8 cellular contexts compared by ENCODE assay signal in genomic region chr5:173618927-173619519, GRCh38. TPM values are rescaled to one million over a fixed set of nuclear protein-coding genes. Genes with fewer than 3 reads are reported as not detected.
DNase-seq lines count a peak whose midpoint lies in the region; ATAC-seq and TF ChIP-seq lines count a peak whose summit lies in the region.

No MANE protein-coding gene starts in this region.

- no peak overlapping the region for H3K14ac ChIP-seq in H9 (ENCODE audit: insufficient read depth, low read length)

- H3K4me1 ChIP-seq in H9 (ENCODE audit: insufficient read depth, low read length) (peaks cover 2% of the 10 kb centered on the region; the same call in 1 of the 2 replicates), psoas muscle (peaks cover 23% of the 10 kb centered on the region)

- H3K9me3 ChIP-seq in H9 (ENCODE audit: control insufficient read depth, low read depth, low read length) (no peaks in the 10 kb centered on the region), psoas muscle (no peaks in the 10 kb centered on the region)

- no peaks in the 10 kb centered on the region for H3K36me3 ChIP-seq in psoas muscle (ENCODE audit: insufficient read depth in 1 of 2, low read depth in 1 of 2)

- H3K4me1 Mint-ChIP-seq in H9: peaks cover 33 to 40% of the 10 kb centered on the region in 2 experiments
- peaks cover 27% of the 10 kb centered on the region for H3K4me1 Mint-ChIP-seq in activated T-cell treated with anti-CD3 and anti-CD28 coated beads, Interleukin-2, amount 50 U/mL, for 4 hours (ENCODE audit: low read depth)

- H3K27me3 ChIP-seq in H9 (ENCODE audit: insufficient read depth, low read length): no peaks in the 10 kb centered on the region
- no peaks in the 10 kb centered on the region for H3K27me3 ChIP-seq in psoas muscle (ENCODE audit: insufficient read depth in 3 of 3, low read length in 2 of 3)

- H3K4me3 Mint-ChIP-seq in H9: no peak overlapping the region
- no peak overlapping the region for H3K4me3 Mint-ChIP-seq in activated T-cell treated with anti-CD3 and anti-CD28 coated beads, Interleukin-2, amount 50 U/mL, for 4 hours

- H3K23ac ChIP-seq in H9 (ENCODE audit: insufficient read length, low read depth, low read length): no peak overlapping the region

- peaks cover 2 to 5% (median 4%) of the 10 kb centered on the region in 3 experiments; a peak in 5 of 7 replicates for H3K36me3 Mint-ChIP-seq in H9 (ENCODE audit: insufficient read depth in 1 of 3, low read depth in 3 of 3)
- no peaks in the 10 kb centered on the region for H3K36me3 Mint-ChIP-seq in activated T-cell treated with anti-CD3 and anti-CD28 coated beads, Interleukin-2, amount 50 U/mL, for 4 hours (ENCODE audit: insufficient read depth)

- H3K18ac ChIP-seq in H9 (ENCODE audit: insufficient read length, low read depth, low read length): no peak overlapping the region

- H2BK15ac ChIP-seq in H9 (ENCODE audit: low read depth, low read length): no peak overlapping the region

- H3K79me1 ChIP-seq in H9 (ENCODE audit: insufficient read depth, low read depth, low read length, poor library complexity, severe bottlenecking): no peaks in the 10 kb centered on the region

- no peak overlapping the region for H2BK12ac ChIP-seq in H9 (ENCODE audit: insufficient read length, low read depth, low read length)

- intact Hi-C loops in psoas muscle (cut with DNase I): loop anchor here (1.0 to 5.0 kb wide), 7 partner anchors 143 to 698 kb away; partner anchors contain the start of gene CPEB4 (in 1 of the 2)

- no peak overlapping the region; a peak in 1 of 7 replicates for H3K27ac Mint-ChIP-seq in H9

- H3K56ac ChIP-seq in H9 (ENCODE audit: insufficient read length, low read depth, low read length): no peak overlapping the region

- H2AK5ac ChIP-seq in H9 (ENCODE audit: insufficient read length, low read length): no peak overlapping the region

- H4K8ac ChIP-seq in H9 (replicated peaks; ENCODE audit: insufficient read length, low read depth, low read length): no peak overlapping the region

- H2BK20ac ChIP-seq in H9 (ENCODE audit: low read depth, low read length, poor library complexity, severe bottlenecking): no peak overlapping the region

- no peak overlapping the region for H3K9ac ChIP-seq in H9 (ENCODE audit: extremely low read depth, insufficient read length, low read length)

- no peak overlapping the region for H2BK120ac ChIP-seq in H9 (ENCODE audit: low read depth, low read length, poor library complexity, severe bottlenecking)

- no peak overlapping the region for H4K91ac ChIP-seq in H9 (ENCODE audit: insufficient read length, low read depth, low read length)

- no peak overlapping the region for H2BK5ac ChIP-seq in H9 (ENCODE audit: insufficient read length, low read length)

- H3K27me3 Mint-ChIP-seq in H9 (ENCODE audit: low read depth): no peaks in the 10 kb centered on the region
- H3K27me3 Mint-ChIP-seq in activated T-cell treated with anti-CD3 and anti-CD28 coated beads, Interleukin-2, amount 50 U/mL, for 4 hours (ENCODE audit: low read depth): no peaks in the 10 kb centered on the region

- no peak overlapping the region for H2AFZ ChIP-seq in H9 (ENCODE audit: low read length)

- peaks cover 4% of the 10 kb centered on the region for H3K23me2 ChIP-seq in H9 (ENCODE audit: insufficient read length, low read depth, low read length, poor library complexity, severe bottlenecking)

- no peak overlapping the region for H4K5ac ChIP-seq in H9 (ENCODE audit: insufficient read length, low read depth, low read length)

- H3T11ph ChIP-seq in H9 (ENCODE audit: low read length): no peak overlapping the region

- no peak overlapping the region for H3K27ac ChIP-seq in H9 (ENCODE audit: insufficient read length, low read depth, low read length)
- H3K27ac ChIP-seq in psoas muscle: no peak overlapping the region

- DNase-seq in COLO668 (lab: John Stamatoyannopoulos, UW; ENCODE audit: unreplicated experiment) (peak; percentile 31), H9 (no peak), NCI-H82 (lab: John Stamatoyannopoulos, UW) (peak; percentile 79), fibroblast of villous mesenchyme (ENCODE audit: low read depth) (peak; percentile 60), psoas muscle (no peak)
- peak; percentile 30 for DNase-seq in activated T-cell treated with anti-CD3 and anti-CD28 coated beads, Interleukin-2, amount 50 U/mL, for 4 hours

- H3K79me2 ChIP-seq in H9 (ENCODE audit: insufficient read depth, low read length): peaks cover 17% of the 10 kb centered on the region

- H3K4ac ChIP-seq in H9 (ENCODE audit: low read depth, low read length): no peak overlapping the region

- TF ChIP-seq CTCF in H9 (conservative IDR thresholded peaks at IDR 0.05): peak; percentile 81
- TF ChIP-seq CTCF in fibroblast of villous mesenchyme (IDR thresholded peaks at IDR 0.05; ENCODE audit: insufficient read depth, low read depth, low read length): peak; percentile 72
- TF ChIP-seq CTCF in psoas muscle (IDR thresholded peaks at IDR 0.05): peak; percentile 79

- no peak for ATAC-seq in activated T-cell treated with anti-CD3 and anti-CD28 coated beads, Interleukin-2, amount 50 U/mL, for 4 hours
- peak in 2 of 4 donors; percentile 29 to 37 for ATAC-seq in psoas muscle
- no peak for ATAC-seq in HG03457 (IDR thresholded peaks at IDR 0.05; ENCODE audit: unreplicated experiment)
- no peak for ATAC-seq in HG03039 (IDR thresholded peaks at IDR 0.05; ENCODE audit: unreplicated experiment)

- no CpG with 5 or more reads among the region's 7 CpGs for WGBS in H9 (ENCODE audit: extremely low coverage, insufficient read length, low lambda C conversion rate)
- 13 to 16% (median 16%) methylated on average over 7 of the region's 7 CpGs for WGBS in psoas muscle, 3 donors

- H3K4me3 ChIP-seq in fibroblast of villous mesenchyme (ENCODE audit: low read depth, low read length): no peak overlapping the region
- no peak overlapping the region for H3K4me3 ChIP-seq in psoas muscle

- H3K4me2 ChIP-seq in H9 (ENCODE audit: insufficient read depth, insufficient read length, low read length): no peak overlapping the region

- H3K9me3 Mint-ChIP-seq in H9: no peaks in the 10 kb centered on the region
- no peaks in the 10 kb centered on the region for H3K9me3 Mint-ChIP-seq in activated T-cell treated with anti-CD3 and anti-CD28 coated beads, Interleukin-2, amount 50 U/mL, for 4 hours

- H4K20me1 ChIP-seq in H9 (ENCODE audit: control insufficient read depth, insufficient read depth, insufficient read length): no peaks in the 10 kb centered on the region

RNA-seq across cellular contexts. Expression of gene BOD1, which starts 2.6 kb away (rescaled TPM):
- total RNA-seq in H9 (2021): 120 and 121 TPM in 2 replicates
- 10 to 100 TPM; 24.8 to 29.5 (median 26.8) TPM for total RNA-seq in activated T-cell treated with anti-CD3 and anti-CD28 coated beads, Interleukin-2, amount 50 U/mL, for 4 hours
- total RNA-seq in fibroblast of villous mesenchyme: 66.0 and 74.3 TPM in 2 replicates
- 100 to 1,000 TPM in 2 of 4 donors, 10 to 100 TPM in 2; 57.0 to 120 (median 99.6) TPM for total RNA-seq in psoas muscle
- 100 to 1,000 TPM; 130 to 295 (median 172) TPM for polyA plus RNA-seq in psoas muscle

Comparison
In these comparisons a context has a peak if more than half of its experiments do, and no peak if none do; other contexts are left out.
1. DNase-seq: peak in COLO668 (single experiment), NCI-H82 (single experiment), activated T-cell treated with anti-CD3 and anti-CD28 coated beads, Interleukin-2, amount 50 U/mL, for 4 hours (single experiment) and fibroblast of villous mesenchyme (single experiment); none in H9 (single experiment) and psoas muscle (0 of 2).
2. Peak in every context shown above with its lines, with median percentiles within 50 percentile points of each other: CTCF ChIP-seq.